8 cellular contexts compared by ENCODE assay signal in the genomic region with DNA sequence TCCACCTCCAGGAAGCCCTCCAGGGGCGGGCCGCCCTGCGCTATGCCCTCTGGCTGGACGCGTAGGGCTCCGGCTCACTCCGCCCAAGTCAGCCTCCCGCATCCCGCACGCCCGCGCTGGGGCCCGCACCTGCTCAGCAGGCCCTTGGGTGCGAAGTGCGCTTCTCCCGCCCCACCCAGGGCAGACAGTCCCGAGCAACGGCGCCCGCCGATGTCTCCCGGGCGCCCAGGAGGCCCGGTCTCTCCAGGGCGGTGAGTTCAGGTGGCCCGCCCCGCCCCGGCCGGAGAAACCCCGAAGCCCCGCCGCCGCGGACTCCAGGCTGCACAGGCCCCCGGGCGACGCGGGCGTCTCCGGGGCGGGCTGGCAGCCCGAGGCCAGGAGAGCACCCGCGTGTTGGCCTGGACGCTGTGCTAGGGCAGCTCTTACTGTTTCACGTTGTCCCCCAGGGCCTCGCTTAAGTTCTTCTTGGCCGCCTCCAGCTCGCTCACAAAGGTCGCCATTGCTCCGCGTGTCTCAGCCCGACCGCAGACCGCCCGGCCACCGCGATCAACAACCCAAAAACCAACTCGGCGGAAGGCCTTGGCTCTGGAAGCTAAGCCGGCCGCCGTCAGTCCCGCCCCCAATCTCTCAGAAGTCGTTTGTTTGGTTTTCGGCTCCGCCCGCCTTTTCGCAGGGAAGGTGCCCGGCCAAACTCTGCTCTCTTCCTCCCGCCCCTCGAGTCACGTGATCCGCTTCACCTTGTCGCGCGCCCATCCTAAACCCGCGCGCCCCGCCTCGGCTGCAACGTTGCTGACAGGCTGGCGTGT. TPM values are rescaled to one million over a fixed set of nuclear protein-coding genes. Genes with fewer than 3 reads are reported as not detected.
DNase-seq lines count a peak whose midpoint lies in the region; TF ChIP-seq lines count a peak whose summit lies in the region.

A gene with protein sequence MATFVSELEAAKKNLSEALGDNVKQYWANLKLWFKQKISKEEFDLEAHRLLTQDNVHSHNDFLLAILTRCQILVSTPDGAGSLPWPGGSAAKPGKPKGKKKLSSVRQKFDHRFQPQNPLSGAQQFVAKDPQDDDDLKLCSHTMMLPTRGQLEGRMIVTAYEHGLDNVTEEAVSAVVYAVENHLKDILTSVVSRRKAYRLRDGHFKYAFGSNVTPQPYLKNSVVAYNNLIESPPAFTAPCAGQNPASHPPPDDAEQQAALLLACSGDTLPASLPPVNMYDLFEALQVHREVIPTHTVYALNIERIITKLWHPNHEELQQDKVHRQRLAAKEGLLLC (minus strand): TSS at position 531 of the 806 bp plus-strand sequence. CDS start 31 bp downstream, at position 500.

- CTCF ChIA-PET in activated CD8-positive, alpha-beta memory T cell treated with anti-CD3 and anti-CD28 coated beads for 36 hours (lab: Charles Lee), result interaction anchor here (0.9 to 2.0 kb wide), 5 partner anchors 18 to 184 kb away, joined by 3 to 10 read pairs (median 3); a partner anchor contains a TSS

- peak within 1 kb of the TSS; percentile 79 for H3K4me3 ChIP-seq in effector memory CD4-positive, alpha-beta T cell (ENCODE audit: insufficient read depth, low read depth, low read length, poor library complexity, severe bottlenecking)

- POLR2A ChIA-PET in activated CD8-positive, alpha-beta memory T cell treated with anti-CD3 and anti-CD28 coated beads for 36 hours (lab: Charles Lee), result interaction anchor here (0.5 to 1.0 kb wide), 5 partner anchors 30 to 793 kb away, joined by 3 to 5 read pairs (median 3); a partner anchor contains a TSS

- no peak for TF ChIP-seq CTCF in GM20000 (IDR thresholded peaks at IDR 0.05; ENCODE audit: extremely low read depth, missing control alignments)

- DNase-seq in COLO668 (lab: John Stamatoyannopoulos, UW; ENCODE audit: unreplicated experiment) (peak; percentile 99), GM20000 (ENCODE audit: low spot score) (peak; percentile 95), HT-29 (ENCODE audit: low spot score) (peak; percentile 97), NOMO-1 (lab: John Stamatoyannopoulos, UW; ENCODE audit: unreplicated experiment in 2 of 2) (peak; percentile 98 to 100), lung microvascular endothelial cell (ENCODE audit: low read depth in 2 of 2) (peak; percentile 98)
- DNase-seq in effector memory CD4-positive, alpha-beta T cell, result peak; percentile 93 to 97 (median 96)
- peak; percentile 96 to 98 (median 98) for DNase-seq in stimulated activated CD4-positive, alpha-beta T cell treated with anti-CD3 and anti-CD28 coated beads, TNF-alpha, amount 100 ng/mL, for 48 hours (ENCODE audit: low read depth in 3 of 3)

- no peaks in the 10 kb centered on the region for H3K36me3 ChIP-seq in effector memory CD4-positive, alpha-beta T cell (ENCODE audit: control insufficient read depth, insufficient read depth, low read length)

- peak within 1 kb of the TSS; percentile 83 for H3K27ac ChIP-seq in effector memory CD4-positive, alpha-beta T cell (ENCODE audit: insufficient read depth, low read length, poor library complexity, severe bottlenecking)

- no peaks in the 10 kb centered on the region for H3K9me3 ChIP-seq in effector memory CD4-positive, alpha-beta T cell (ENCODE audit: control insufficient read depth, low read length)

- H3K27me3 ChIP-seq in effector memory CD4-positive, alpha-beta T cell (replicated peaks; ENCODE audit: control insufficient read depth, insufficient read depth, low read length, poor library complexity, severe bottlenecking), result no peaks in the 10 kb centered on the region

- H3K4me1 ChIP-seq in effector memory CD4-positive, alpha-beta T cell (ENCODE audit: control insufficient read depth, insufficient read depth, low read length, poor library complexity, severe bottlenecking), result peaks cover 11% of the 10 kb centered on the region

RNA-seq across cellular contexts. Expression of the gene that starts here (rescaled TPM):
- 5.7 and 7.2 TPM in 2 replicates for total RNA-seq in HT-29 (2014; rRNA removed; shearing (Covaris generic))
- total RNA-seq in activated CD8-positive, alpha-beta memory T cell treated with anti-CD3 and anti-CD28 coated beads for 36 hours, result 10 to 100 TPM; 18.2 to 18.7 TPM
- total RNA-seq in lung microvascular endothelial cell, result 7.2 and 10.9 TPM in 2 replicates

Comparison
In these comparisons a context has a peak if more than half of its experiments do, and no peak if none do; other contexts are left out.
1. Peak in every context shown above with its lines: DNase-seq, H3K4me3 ChIP-seq and H3K27ac ChIP-seq.